ENCODE assay signal across 13 cellular contexts in the genomic region with DNA sequence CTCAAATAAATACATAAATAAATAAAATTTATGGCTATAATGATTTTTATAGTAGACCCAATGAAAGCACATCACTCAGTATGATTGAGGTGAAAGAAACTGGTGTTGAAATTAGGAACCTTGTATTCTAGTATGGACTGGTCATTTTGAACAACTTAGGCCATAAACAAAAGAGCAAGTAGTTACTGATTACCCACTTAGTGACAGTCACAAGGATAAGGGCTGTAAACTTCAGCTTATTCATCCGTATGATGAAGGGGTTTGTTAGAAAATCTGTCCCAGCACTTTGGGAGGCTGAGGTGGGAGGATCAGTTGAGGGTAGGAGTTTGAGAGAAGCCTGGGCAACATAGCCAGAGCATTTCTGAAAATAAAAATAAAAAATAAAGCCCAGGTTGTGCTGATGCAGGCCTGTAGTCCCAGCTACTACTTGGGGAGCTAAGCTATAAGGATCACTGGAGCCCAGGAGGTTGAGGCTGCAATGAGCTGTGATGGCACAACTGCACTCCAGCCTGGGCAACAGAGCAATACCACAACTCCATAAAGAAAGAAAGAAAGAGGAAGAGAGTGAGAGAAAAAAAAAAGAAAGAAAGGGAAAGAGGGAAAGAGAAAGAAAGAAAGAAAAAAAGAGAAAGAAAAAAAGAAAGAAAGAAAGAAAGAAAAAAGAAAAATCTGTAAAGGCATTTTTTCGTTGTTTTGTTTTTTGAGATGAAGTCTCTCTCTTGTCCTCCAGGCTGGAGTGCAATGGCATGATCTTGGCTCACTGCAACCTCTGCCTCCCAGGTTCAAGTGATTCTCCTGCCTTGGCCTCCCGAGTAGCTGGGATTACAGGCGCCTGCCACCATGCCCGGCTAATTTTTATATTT.
"Had no signal": no experiment of that assay in that cellular context is flagged by ENCODE, and none has a peak within 500 bp of the region (broad histone marks: within the 10 kb centered on the region; RNA-seq: fewer than 3 reads in every experiment).

No MANE protein-coding gene starts in this region.

- H3K9ac ChIP-seq: parathyroid adenoma had no signal

- DNase-seq: activated CD4-positive, alpha-beta T cell treated with anti-CD3 and anti-CD28 coated beads, Interleukin-2, amount 50 U/mL, for 1 hour; activated effector memory CD4-positive, alpha-beta T cell treated with Interleukin-2 at 50 U/mL for 16 hours; activated T-cell treated with anti-CD3 and anti-CD28 coated beads for 4 hours; amygdala; cerebellar nuclear complex; dermis blood vessel endothelial cell; left ventricle myocardium inferior; retina; stimulated activated CD4-positive, alpha-beta T cell treated with anti-CD3 and anti-CD28 coated beads, Interleukin-4, amount 100 ng/mL, for 4 hours had no signal

- H3K27me3 Mint-ChIP-seq: activated naive CD8-positive, alpha-beta T cell had no signal

- H3K4me3 ChIP-seq: left ventricle myocardium inferior, tibial nerve had no signal

- H3K27me3 ChIP-seq: tibial nerve had no signal

- H3K27ac Mint-ChIP-seq: activated naive CD8-positive, alpha-beta T cell; T-helper 1 cell treated with Interleukin-12 subunit alpha and Interleukin-12 subunit beta and Interleukin-4 antibody, amounts not matched to agents 30 μg/mL and 1 μg/mL, for 36 hours had no signal

- H3K36me3 Mint-ChIP-seq: activated naive CD8-positive, alpha-beta T cell had no signal

- H3K4me3 Mint-ChIP-seq: activated naive CD8-positive, alpha-beta T cell; T-helper 1 cell treated with Interleukin-12 subunit alpha and Interleukin-12 subunit beta and Interleukin-4 antibody, amounts not matched to agents 30 μg/mL and 1 μg/mL, for 36 hours had no signal

- H3K9me3 ChIP-seq: left ventricle myocardium inferior, tibial nerve had no signal

- H3K27ac ChIP-seq: parathyroid adenoma had no signal

- H3K36me3 ChIP-seq: left ventricle myocardium inferior, tibial nerve had no signal

- H3K9me3 Mint-ChIP-seq: T-helper 1 cell treated with Interleukin-12 subunit alpha and Interleukin-12 subunit beta and Interleukin-4 antibody, amounts not matched to agents 30 μg/mL and 1 μg/mL, for 36 hours had no signal

- H3K79me2 ChIP-seq: parathyroid adenoma had no signal
